ENCODE assay signal across 12 cellular contexts in the genomic region with DNA sequence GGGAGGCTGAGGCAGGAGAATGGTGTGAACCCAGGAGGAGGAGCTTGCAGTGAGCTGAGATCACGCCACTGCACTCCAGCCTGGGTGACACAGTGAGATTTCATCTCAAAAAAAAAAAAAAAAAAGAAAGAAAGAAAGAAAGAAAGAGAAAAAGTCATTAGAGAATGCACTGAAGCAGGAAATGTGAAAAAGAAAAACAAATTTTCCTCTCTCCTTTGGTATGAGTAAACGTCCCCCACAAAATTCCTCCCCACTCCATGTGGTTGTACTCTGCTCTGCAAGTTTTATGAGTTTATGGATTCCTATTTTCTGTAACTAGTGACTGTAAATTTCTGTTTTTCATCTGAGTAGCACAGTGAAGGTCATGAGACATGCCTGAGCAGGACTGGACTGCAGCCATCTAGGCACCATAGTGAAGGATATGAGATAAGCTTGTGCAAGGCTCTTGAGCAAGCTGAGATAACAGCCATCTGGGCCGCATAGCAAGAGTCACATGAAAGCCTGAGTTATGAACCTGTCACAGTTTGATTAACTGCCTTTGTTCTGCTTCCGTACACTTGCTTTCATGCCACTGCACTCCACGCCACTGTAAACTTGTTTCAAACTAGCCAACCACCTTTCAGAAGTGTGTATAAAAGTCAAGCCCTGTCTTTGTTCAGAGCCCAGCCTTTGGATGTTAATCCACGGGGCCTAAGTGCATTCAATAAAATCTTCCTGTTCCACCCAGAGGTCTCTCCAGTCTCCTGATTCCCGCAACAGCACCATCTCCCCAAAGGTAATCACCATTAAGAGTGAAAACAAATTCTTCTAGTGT. TPM values are rescaled to one million over a fixed set of nuclear protein-coding genes. Genes with fewer than 3 reads are reported as not detected.
DNase-seq lines count a peak whose midpoint lies in the region; ATAC-seq and TF ChIP-seq lines count a peak whose summit lies in the region.
"Had no signal": no experiment of that assay in that cellular context is flagged by ENCODE, and none has a peak within 500 bp of the region (broad histone marks: within the 10 kb centered on the region; RNA-seq: fewer than 3 reads in every experiment).

No MANE protein-coding gene starts in this region.

- no peaks in the 10 kb centered on the region for H3K36me3 ChIP-seq in HCT116 (ENCODE audit: control insufficient read depth in 1 of 2, insufficient read depth in 2 of 2, low read length in 2 of 2)
- H3K36me3 ChIP-seq in fibroblast of lung (ENCODE audit: control insufficient read depth, insufficient read depth, low read length) = no peaks in the 10 kb centered on the region

- no peak for TF ChIP-seq POLR2A in HCT116 (IDR thresholded peaks at IDR 0.05; ENCODE audit: borderline replicate concordance, extremely low read depth, insufficient read depth, insufficient read length)

- H3K4me2 ChIP-seq in HCT116 (ENCODE audit: low read length) (no peak overlapping the region), fibroblast of lung (ENCODE audit: extremely low read depth, insufficient read depth, low read length) (no peak overlapping the region)

- no peak overlapping the region for H2AFZ ChIP-seq in HCT116 (ENCODE audit: low read depth, low read length, poor library complexity, severe bottlenecking)
- no peak overlapping the region for H2AFZ ChIP-seq in fibroblast of lung (ENCODE audit: low read length)

- intact Hi-C loops in HCT116 (cut with micrococcal nuclease) = no loop called here

- H3K9ac ChIP-seq in HCT116 (ENCODE audit: low read length) = no peak overlapping the region
- no peak overlapping the region for H3K9ac ChIP-seq in fibroblast of lung (ENCODE audit: insufficient read depth, low read length)

- no peak for TF ChIP-seq RAD21 in HCT116 (IDR thresholded peaks at IDR 0.05; ENCODE audit: low read depth)

- H3K4me3 ChIP-seq in HCT116 (replicated peaks in 1 of 2; ENCODE audit: low read depth in 1 of 2, low read length in 2 of 2) (no peak overlapping the region), fibroblast of lung (replicated peaks in 1 of 4; ENCODE audit: control extremely low read depth in 1 of 4, insufficient read depth in 1 of 4, low read depth in 3 of 4, low read length in 4 of 4) (no peak overlapping the region)

- BruUV-seq in HCT116 (replicated peaks; lab: Mats Ljungman, UMichigan) = no TSS peak

- RAD21 ChIA-PET in HCT116 (lab: Charles Lee; ENCODE audit: low non-redundant PET in 1 of 2, low total read pairs in 2 of 2, uncharacterized antibody in 2 of 2, unreplicated experiment in 2 of 2) = no interaction called here

- H3K27ac ChIP-seq in HCT116 (ENCODE audit: low read depth, low read length) (no peak overlapping the region), fibroblast of lung (ENCODE audit: insufficient read depth, low read length) (no peak overlapping the region)

- H3K9me3 Mint-ChIP-seq in nephron = peaks cover 22% of the 10 kb centered on the region
- no peaks in the 10 kb centered on the region for H3K9me3 Mint-ChIP-seq in natural killer cell treated with Interleukin-12 subunit alpha and Interleukin-12 subunit beta and Interleukin-15 and Interleukin-18, amount 100 ng/mL, for 72 hours
- no peaks in the 10 kb centered on the region for H3K9me3 Mint-ChIP-seq in glutamatergic neuron (ENCODE audit: unreplicated experiment)

- TF ChIP-seq CTCF in HCT116 (IDR thresholded peaks at IDR 0.05 in 2 of 3, conservative IDR thresholded peaks at IDR 0.05 in 1 of 3; ENCODE audit: borderline replicate concordance in 1 of 3, insufficient read depth in 1 of 3, low read depth in 2 of 3, low read length in 2 of 3) (no peak), fibroblast of lung (conservative IDR thresholded peaks at IDR 0.05 in 1 of 2, IDR thresholded peaks at IDR 0.05 in 1 of 2; ENCODE audit: low read depth in 1 of 2, low read length in 2 of 2) (no peak), nephron (IDR thresholded peaks at IDR 0.05; ENCODE audit: unreplicated experiment in 3 of 3) (no peak), glutamatergic neuron (IDR thresholded peaks at IDR 0.05; ENCODE audit: partially characterized antibody, unreplicated experiment) (no peak)

- H3K27me3 Mint-ChIP-seq in nephron (ENCODE audit: low read depth) = no peaks in the 10 kb centered on the region
- H3K27me3 Mint-ChIP-seq in natural killer cell treated with Interleukin-12 subunit alpha and Interleukin-12 subunit beta and Interleukin-15 and Interleukin-18, amount 100 ng/mL, for 72 hours = peaks cover 27 to 48% of the 10 kb centered on the region in 2 donors
- no peaks in the 10 kb centered on the region for H3K27me3 Mint-ChIP-seq in glutamatergic neuron (ENCODE audit: unreplicated experiment)

- POLR2A ChIA-PET in HCT116 (lab: Charles Lee) = no interaction called here

- H3K4me1 Mint-ChIP-seq in nephron = no peaks in the 10 kb centered on the region
- H3K4me1 Mint-ChIP-seq in natural killer cell treated with Interleukin-12 subunit alpha and Interleukin-12 subunit beta and Interleukin-15 and Interleukin-18, amount 100 ng/mL, for 72 hours (ENCODE audit: low read depth in 2 of 2) = no peaks in the 10 kb centered on the region
- H3K4me1 Mint-ChIP-seq in glutamatergic neuron (ENCODE audit: low read depth, unreplicated experiment) = peaks cover 1% of the 10 kb centered on the region
- H3K4me1 Mint-ChIP-seq: activated CD4-positive, alpha-beta T cell treated with anti-CD3 and anti-CD28 coated beads for 36 hours had no signal

- no peak for ATAC-seq in HCT116
- ATAC-seq in natural killer cell treated with Interleukin-12 subunit alpha and Interleukin-12 subunit beta and Interleukin-15 and Interleukin-18, amount 100 ng/mL, for 72 hours = no peak
- ATAC-seq: activated CD4-positive, alpha-beta T cell treated with anti-CD3 and anti-CD28 coated beads for 36 hours had no signal

- peak overlapping the region in 2 of 3 experiments; percentile 57 to 60 for H3K27ac Mint-ChIP-seq in nephron
- H3K27ac Mint-ChIP-seq in natural killer cell treated with Interleukin-12 subunit alpha and Interleukin-12 subunit beta and Interleukin-15 and Interleukin-18, amount 100 ng/mL, for 72 hours = no peak overlapping the region
- H3K27ac Mint-ChIP-seq in glutamatergic neuron (ENCODE audit: unreplicated experiment) = no peak overlapping the region
- H3K27ac Mint-ChIP-seq: activated CD4-positive, alpha-beta T cell treated with anti-CD3 and anti-CD28 coated beads for 36 hours had no signal

- H3K9me2 ChIP-seq in HCT116 (ENCODE audit: insufficient read depth) = no peaks in the 10 kb centered on the region

- H3K36me3 Mint-ChIP-seq in nephron (ENCODE audit: low read depth) = peaks cover 8% of the 10 kb centered on the region
- H3K36me3 Mint-ChIP-seq in natural killer cell treated with Interleukin-12 subunit alpha and Interleukin-12 subunit beta and Interleukin-15 and Interleukin-18, amount 100 ng/mL, for 72 hours = no peaks in the 10 kb centered on the region
- H3K36me3 Mint-ChIP-seq in glutamatergic neuron (ENCODE audit: unreplicated experiment) = peaks cover 8% of the 10 kb centered on the region

- H3K9me3 ChIP-seq in HCT116 (ENCODE audit: control insufficient read depth in 1 of 2, insufficient read depth in 1 of 2, low read depth in 1 of 2, low read length in 2 of 2) (no peaks in the 10 kb centered on the region), fibroblast of lung (ENCODE audit: control insufficient read depth, insufficient read depth, low read depth, low read length) (no peaks in the 10 kb centered on the region)

- CTCF ChIA-PET in HCT116 (lab: Charles Lee) = no interaction called here

- H3K79me2 ChIP-seq in HCT116 (ENCODE audit: insufficient read depth, low read length) (no peaks in the 10 kb centered on the region), fibroblast of lung (ENCODE audit: control insufficient read depth, insufficient read depth, low read length) (no peaks in the 10 kb centered on the region)

- H3K4me1 ChIP-seq in HCT116 (ENCODE audit: control insufficient read depth in 1 of 2, insufficient read depth in 2 of 2, low read length in 2 of 2) (no peaks in the 10 kb centered on the region), fibroblast of lung (ENCODE audit: control insufficient read depth, extremely low read depth, insufficient read depth, low read length) (no peaks in the 10 kb centered on the region)

- H3K27me3 ChIP-seq in HCT116 (ENCODE audit: insufficient read depth, low read length) = no peaks in the 10 kb centered on the region
- H3K27me3 ChIP-seq in fibroblast of lung (ENCODE audit: control insufficient read depth, insufficient read depth, low read length) = no peaks in the 10 kb centered on the region

- H3K4me3 Mint-ChIP-seq in nephron = no peak overlapping the region
- H3K4me3 Mint-ChIP-seq in natural killer cell treated with Interleukin-12 subunit alpha and Interleukin-12 subunit beta and Interleukin-15 and Interleukin-18, amount 100 ng/mL, for 72 hours = no peak overlapping the region
- H3K4me3 Mint-ChIP-seq in glutamatergic neuron (ENCODE audit: unreplicated experiment) = no peak overlapping the region
- H3K4me3 Mint-ChIP-seq: activated CD4-positive, alpha-beta T cell treated with anti-CD3 and anti-CD28 coated beads for 36 hours had no signal

- H4K20me1 ChIP-seq in HCT116 (ENCODE audit: insufficient read depth) (no peaks in the 10 kb centered on the region), fibroblast of lung (ENCODE audit: control insufficient read depth, extremely low read depth, insufficient read depth, low read length) (no peaks in the 10 kb centered on the region)

- DNase-seq in HCT116 (ENCODE audit: low read depth, low spot score) (no peak), OCI-M1 (lab: John Stamatoyannopoulos, UW) (peak; percentile 94), fibroblast of lung (ENCODE audit: low read depth in 2 of 2) (peak; percentile 83 to 90), NCI-H1436 (lab: John Stamatoyannopoulos, UW) (no peak), globus pallidus (ENCODE audit: low spot score) (no peak), glutamatergic neuron (no peak)
- DNase-seq in natural killer cell treated with Interleukin-12 subunit alpha and Interleukin-12 subunit beta and Interleukin-15 and Interleukin-18, amount 100 ng/mL, for 72 hours (ENCODE audit: low spot score) = no peak
- DNase-seq: activated CD4-positive, alpha-beta T cell treated with anti-CD3 and anti-CD28 coated beads for 36 hours; Calu3; nucleus accumbens; SHP77 had no signal

TF ChIP-seq in HCT116, 20 proteins besides CTCF, POLR2A, EP300 and RAD21:
- TF ChIP-seq TCF7L2 (IDR thresholded peaks at IDR 0.05; ENCODE audit: borderline replicate concordance, extremely low read depth, insufficient read depth, insufficient read length) (peak; percentile 87), CBX3 (IDR thresholded peaks at IDR 0.05; ENCODE audit: low read depth) (peak; percentile 48; the same call in 1 of the 2 replicates), ELF1 (IDR thresholded peaks at IDR 0.05; ENCODE audit: borderline replicate concordance, low read depth) (no peak)

RNA-seq across cellular contexts. Expression of a gene that starts 50.2 kb away (rescaled TPM):
- total RNA-seq in HCT116 (2021; ENCODE audit: unreplicated experiment) (34.5 TPM), fibroblast of lung (1.0 and 4.6 TPM in 2 replicates), glutamatergic neuron (ENCODE audit: unreplicated experiment) (2.0 TPM)
- polyA plus RNA-seq in HCT116 (2012) = 13.5 and 21.1 TPM in 2 replicates
- polyA plus RNA-seq in fibroblast of lung = 4.2 and 16.3 TPM in 2 replicates
- polyA plus RNA-seq in fibroblast of lung (2012) = 2.5 and 10.1 TPM in 2 replicates
- 1.3 and 7.4 TPM in 2 replicates for polyA minus RNA-seq in fibroblast of lung (ENCODE audit: low replicate concordance)
- 10 to 100 TPM; 18.8 to 38.0 TPM for total RNA-seq in natural killer cell treated with Interleukin-12 subunit alpha and Interleukin-12 subunit beta and Interleukin-15 and Interleukin-18, amount 100 ng/mL, for 72 hours

Comparison
In these comparisons a context has a peak if more than half of its experiments do, and no peak if none do; other contexts are left out.
1. DNase-seq: peak in OCI-M1 (single experiment) and fibroblast of lung (2 of 2); none in HCT116 (single experiment), NCI-H1436 (single experiment), natural killer cell treated with Interleukin-12 subunit alpha and Interleukin-12 subunit beta and Interleukin-15 and Interleukin-18, amount 100 ng/mL, for 72 hours (single experiment), globus pallidus (single experiment) and glutamatergic neuron (single experiment).
2. H3K27ac Mint-ChIP-seq: peak in nephron (2 of 3); none in natural killer cell treated with Interleukin-12 subunit alpha and Interleukin-12 subunit beta and Interleukin-15 and Interleukin-18, amount 100 ng/mL, for 72 hours (0 of 2) and glutamatergic neuron (single experiment).